8 cellular contexts compared by ENCODE assay signal in genomic region chr4:155953151-155954117, GRCh38. TPM values are rescaled to one million over a fixed set of nuclear protein-coding genes. Genes with fewer than 3 reads are reported as not detected.
DNase-seq lines count a peak whose midpoint lies in the region; ATAC-seq, FAIRE-seq and TF ChIP-seq lines count a peak whose summit lies in the region.

A gene with protein sequence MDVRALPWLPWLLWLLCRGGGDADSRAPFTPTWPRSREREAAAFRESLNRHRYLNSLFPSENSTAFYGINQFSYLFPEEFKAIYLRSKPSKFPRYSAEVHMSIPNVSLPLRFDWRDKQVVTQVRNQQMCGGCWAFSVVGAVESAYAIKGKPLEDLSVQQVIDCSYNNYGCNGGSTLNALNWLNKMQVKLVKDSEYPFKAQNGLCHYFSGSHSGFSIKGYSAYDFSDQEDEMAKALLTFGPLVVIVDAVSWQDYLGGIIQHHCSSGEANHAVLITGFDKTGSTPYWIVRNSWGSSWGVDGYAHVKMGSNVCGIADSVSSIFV (minus strand): TSS chr4:155953866. CDS start chr4:155953847, 19 bp downstream.

- H3K4me3 Mint-ChIP-seq in T-cell, result peak within 1 kb of the TSS; percentile 96 to 99 (median 99)

- intact Hi-C loops in left ventricle myocardium inferior (cut with micrococcal nuclease), result loop anchor here (2.0 kb wide), 1 partner anchor 145 kb away; no protein-coding TSS in a partner anchor
- intact Hi-C loops in psoas muscle (cut with DNase I), result loop anchor here in 1 of 2 donors (5.0 to 10.0 kb wide), 2 partner anchors 141 to 549 kb away; no protein-coding TSS in a partner anchor

- no peaks in the 10 kb centered on the region for H3K9me3 Mint-ChIP-seq in T-cell

- peaks cover 5 to 9% of the 10 kb centered on the region in 2 donors for H3K27me3 Mint-ChIP-seq in T-cell

- H3K27ac ChIP-seq in left ventricle myocardium inferior (replicated peaks) (peak within 1 kb of the TSS; percentile 99), psoas muscle (peak within 1 kb of the TSS; percentile 88)

- H3K27me3 ChIP-seq in left ventricle myocardium inferior (ENCODE audit: low read depth) (no peaks in the 10 kb centered on the region), psoas muscle (ENCODE audit: insufficient read depth in 3 of 3, low read length in 2 of 3) (no peaks in the 10 kb centered on the region)

- peak within 1 kb of the TSS; percentile 100 for H3K27ac Mint-ChIP-seq in T-cell

- H3K9me3 ChIP-seq in left ventricle myocardium inferior (replicated peaks) (no peaks in the 10 kb centered on the region), psoas muscle (no peaks in the 10 kb centered on the region)

- CTCF ChIA-PET in T-cell (lab: Charles Lee), result interaction anchor here (0.7 to 2.2 kb wide), 14 partner anchors 10 to 1405 kb away, joined by 3 to 9 read pairs (median 3); partner anchors contain the start of gene PLRG1 (in 1 of the 2)

- H3K36me3 Mint-ChIP-seq in T-cell, result no peaks in the 10 kb centered on the region

- POLR2A ChIA-PET in T-cell (lab: Charles Lee), result interaction anchor here in 1 of 2 donors (0.6 kb wide), 1 partner anchor 1146 kb away, joined by 3 read pairs; no protein-coding TSS in a partner anchor

- H3K4me3 ChIP-seq in GM12864 (ENCODE audit: low read depth, low read length) (peak within 1 kb of the TSS; percentile 75), HFF-Myc (replicated peaks; ENCODE audit: low read depth, low read length) (peak within 1 kb of the TSS; percentile 51), left ventricle myocardium inferior (peak within 1 kb of the TSS; percentile 90), psoas muscle (peak within 1 kb of the TSS; percentile 82)

- peak; percentile 47 for TF ChIP-seq CTCF in GM12864 (IDR thresholded peaks at IDR 0.05; ENCODE audit: low read depth, low read length, missing control alignments)
- peak; percentile 44 for TF ChIP-seq CTCF in HFF-Myc (IDR thresholded peaks at IDR 0.05; ENCODE audit: low read depth, low read length, missing control alignments)
- TF ChIP-seq CTCF in left ventricle myocardium inferior (IDR thresholded peaks at IDR 0.05; ENCODE audit: borderline replicate concordance), result peak; percentile 72
- peak; percentile 56 for TF ChIP-seq CTCF in psoas muscle (IDR thresholded peaks at IDR 0.05)

- H3K36me3 ChIP-seq in left ventricle myocardium inferior, result no peaks in the 10 kb centered on the region
- no peaks in the 10 kb centered on the region for H3K36me3 ChIP-seq in psoas muscle (ENCODE audit: insufficient read depth in 1 of 2, low read depth in 1 of 2)

- no peak for FAIRE-seq in urothelium cell line (lab: Jason Lieb, UNC)

- peak; percentile 52 for DNase-seq in GM12864 (ENCODE audit: low read depth)
- peak; percentile 63 for DNase-seq in HFF-Myc (ENCODE audit: extremely low read depth, low read depth)
- DNase-seq in MV-4-11 (lab: John Stamatoyannopoulos, UW), result peak; percentile 65
- DNase-seq in T-cell, result peak; percentile 45 to 78 (median 66)
- DNase-seq in amniotic stem cell (lab: John Stamatoyannopoulos, UW), result peak; percentile 65
- DNase-seq in left ventricle myocardium inferior, result peak; percentile 75
- peak; percentile 75 to 85 for DNase-seq in psoas muscle
- DNase-seq in urothelium cell line (ENCODE audit: low spot score), result peak; percentile 78

- H3K4me1 ChIP-seq in left ventricle myocardium inferior (peaks cover 20% of the 10 kb centered on the region), psoas muscle (no peaks in the 10 kb centered on the region)

- WGBS in psoas muscle, 3 donors, result 0 to 1% (median 0%) methylated on average over 36 to 58 of the region's 58 CpGs

- ATAC-seq in T-cell (replicated peaks in 1 of 4) (peak; percentile 90 to 92 (median 90)), psoas muscle (peak; percentile 77 to 95 (median 92))

- H3K4me1 Mint-ChIP-seq in T-cell, result peaks cover 37 to 40% (median 38%) of the 10 kb centered on the region in 3 donors

RNA-seq across cellular contexts. Expression of the gene that starts here (rescaled TPM):
- total RNA-seq in T-cell, result 10 to 100 TPM; 10.4 to 14.1 (median 10.5) TPM
- total RNA-seq in left ventricle myocardium inferior, result 5.8 TPM
- 1 to 10 TPM; 2.9 to 4.2 (median 3.5) TPM for total RNA-seq in psoas muscle
- 1 to 10 TPM; 2.0 to 3.3 (median 2.5) TPM for polyA plus RNA-seq in psoas muscle

Comparison
In these comparisons a context has a peak if more than half of its experiments do, and no peak if none do; other contexts are left out.
1. Peak in every context shown above with its lines: DNase-seq, ATAC-seq, H3K4me3 ChIP-seq and H3K27ac ChIP-seq.